In the genomic region with DNA sequence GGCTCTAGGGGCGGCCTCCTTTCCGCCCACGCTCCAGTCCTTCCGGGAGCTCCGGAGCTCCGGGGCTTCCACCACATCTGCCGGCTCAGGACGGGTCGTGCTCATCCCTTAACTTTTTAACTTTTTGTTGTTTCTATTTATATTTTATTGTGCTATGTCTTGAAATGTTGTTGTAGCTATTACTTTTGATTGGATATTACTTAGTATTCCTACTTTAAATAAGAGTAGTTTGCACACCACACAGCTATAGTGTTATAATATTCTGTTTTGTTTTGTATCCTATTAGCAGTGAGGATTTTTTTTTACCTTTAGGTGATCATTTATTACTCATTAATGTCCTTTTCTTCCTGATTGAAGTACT, we compare ENCODE assay signal across 8 cellular contexts.
A peak's percentile ranks its signal among the peaks of the same experiment; 100 is the strongest.
DNase-seq lines count a peak whose midpoint lies in the region; ATAC-seq and TF ChIP-seq lines count a peak whose summit lies in the region.
"Not testable (repeated sequence)": the region's sequence is repeated elsewhere in the genome, so short reads cannot be mapped to it uniquely, and the experiment has no call there.

No MANE protein-coding gene starts in this region.

- H2AFZ ChIP-seq in HCT116 (ENCODE audit: low read depth, low read length, poor library complexity, severe bottlenecking), result not testable (repeated sequence)
- peak overlapping the region; percentile 51 for H2AFZ ChIP-seq in hepatocyte

- POLR2A ChIA-PET in HCT116 (lab: Charles Lee), result interaction anchor here (0.6 kb wide), 1 partner anchor 1015 kb away, joined by 3 read pairs; no protein-coding TSS in a partner anchor

- BruUV-seq in HCT116 (replicated peaks; lab: Mats Ljungman, UMichigan), result not testable (repeated sequence)

- not testable (repeated sequence) for TF ChIP-seq CTCF in BE2C (IDR thresholded peaks at IDR 0.05; ENCODE audit: low read depth, low read length); HCT116 (IDR thresholded peaks at IDR 0.05 in 2 of 3, conservative IDR thresholded peaks at IDR 0.05 in 1 of 3; ENCODE audit: borderline replicate concordance in 1 of 3, insufficient read depth in 1 of 3, low read depth in 2 of 3, low read length in 2 of 3); hepatocyte (IDR thresholded peaks at IDR 0.05; ENCODE audit: poor library complexity); nephron (IDR thresholded peaks at IDR 0.05; ENCODE audit: unreplicated experiment in 3 of 3)
- TF ChIP-seq CTCF in Peyer's patch (IDR thresholded peaks at IDR 0.05) (peak in 1 of 6 experiments; percentile 3), dorsolateral prefrontal cortex (IDR thresholded peaks at IDR 0.05 in 54 of 56, conservative IDR thresholded peaks at IDR 0.05 in 2 of 56; ENCODE audit: low read depth in 1 of 56, partially characterized antibody in 56 of 56) (peak in 1 of 56 donors; percentile 5)

- intact Hi-C loops in HCT116 (cut with micrococcal nuclease); activated naive CD4-positive, alpha-beta T cell treated with anti-CD3 and anti-CD28 coated beads for 36 hours (cut with micrococcal nuclease); dorsolateral prefrontal cortex (cut with DNase I): not testable (repeated sequence)

- not testable (repeated sequence) for H3K36me3 Mint-ChIP-seq in activated naive CD4-positive, alpha-beta T cell treated with anti-CD3 and anti-CD28 coated beads for 36 hours (ENCODE audit: low read depth); nephron (ENCODE audit: low read depth); stimulated activated naive B cell treated with anti-CD40 and anti-IgM and Interleukin-4, amounts not matched to agents 10 μg/mL and 1 μg/mL and 100 μg/mL, for 72 hours

- not testable (repeated sequence) for H3K36me3 ChIP-seq in BE2C; HCT116 (ENCODE audit: control insufficient read depth in 1 of 2, insufficient read depth in 2 of 2, low read length in 2 of 2); Peyer's patch; hepatocyte (replicated peaks; ENCODE audit: insufficient read depth, low read depth)

- not testable (repeated sequence) for H3K9me3 Mint-ChIP-seq in activated naive CD4-positive, alpha-beta T cell treated with anti-CD3 and anti-CD28 coated beads for 36 hours; stimulated activated naive B cell treated with anti-CD40 and anti-IgM and Interleukin-4, amounts not matched to agents 10 μg/mL and 1 μg/mL and 100 μg/mL, for 72 hours
- peaks cover 26% of the 10 kb centered on the region for H3K9me3 Mint-ChIP-seq in nephron

- RAD21 ChIA-PET in HCT116 (lab: Charles Lee; ENCODE audit: low non-redundant PET in 1 of 2, low total read pairs in 2 of 2, uncharacterized antibody in 2 of 2, unreplicated experiment in 2 of 2), result not testable (repeated sequence)

- CTCF ChIA-PET in HCT116 (lab: Charles Lee); activated naive CD4-positive, alpha-beta T cell treated with anti-CD3 and anti-CD28 coated beads for 36 hours (lab: Charles Lee): not testable (repeated sequence)

- H4K20me1 ChIP-seq in HCT116 (ENCODE audit: insufficient read depth); hepatocyte (ENCODE audit: insufficient read depth, poor library complexity, severe bottlenecking): not testable (repeated sequence)

- H3K4me3 ChIP-seq in BE2C (ENCODE audit: low read depth, low read length) (peak overlapping the region; percentile 70), HCT116 (replicated peaks in 1 of 2; ENCODE audit: low read depth in 1 of 2, low read length in 2 of 2) (peak overlapping the region; percentile 50 to 59), Peyer's patch (peak overlapping the region; percentile 50 to 62 (median 54)), dorsolateral prefrontal cortex (peak overlapping the region; percentile 44 to 83 (median 63)), hepatocyte (peak overlapping the region; percentile 18)

- H3K27ac Mint-ChIP-seq in activated naive CD4-positive, alpha-beta T cell treated with anti-CD3 and anti-CD28 coated beads for 36 hours; nephron: not testable (repeated sequence)
- peak overlapping the region; percentile 82 for H3K27ac Mint-ChIP-seq in stimulated activated naive B cell treated with anti-CD40 and anti-IgM and Interleukin-4, amounts not matched to agents 10 μg/mL and 1 μg/mL and 100 μg/mL, for 72 hours

- not testable (repeated sequence) for DNase-seq in BE2C; HCT116 (ENCODE audit: low read depth, low spot score); Peyer's patch; activated naive CD4-positive, alpha-beta T cell treated with anti-CD3 and anti-CD28 coated beads for 36 hours; dorsolateral prefrontal cortex; hepatocyte (ENCODE audit: low spot score); stimulated activated naive B cell treated with anti-CD40 and anti-IgM and Interleukin-4, amounts not matched to agents 10 μg/mL and 1 μg/mL and 100 μg/mL, for 72 hours

- H3K9me2 ChIP-seq in HCT116 (ENCODE audit: insufficient read depth); hepatocyte (replicated peaks; ENCODE audit: insufficient read depth): not testable (repeated sequence)

- not testable (repeated sequence) for H3K27me3 ChIP-seq in BE2C; HCT116 (ENCODE audit: insufficient read depth, low read length)
- peaks cover 0 to 39% of the 10 kb centered on the region in 2 donors for H3K27me3 ChIP-seq in Peyer's patch
- peaks cover 0 to 67% (median 33%) of the 10 kb centered on the region in 45 donors for H3K27me3 ChIP-seq in dorsolateral prefrontal cortex
- peaks cover 50% of the 10 kb centered on the region for H3K27me3 ChIP-seq in hepatocyte

- peaks cover 33% of the 10 kb centered on the region for H3K4me1 Mint-ChIP-seq in activated naive CD4-positive, alpha-beta T cell treated with anti-CD3 and anti-CD28 coated beads for 36 hours (ENCODE audit: low read depth)
- H3K4me1 Mint-ChIP-seq in nephron, result peaks cover 20% of the 10 kb centered on the region
- H3K4me1 Mint-ChIP-seq in stimulated activated naive B cell treated with anti-CD40 and anti-IgM and Interleukin-4, amounts not matched to agents 10 μg/mL and 1 μg/mL and 100 μg/mL, for 72 hours, result peaks cover 24 to 41% of the 10 kb centered on the region in 2 donors

- not testable (repeated sequence) for TF ChIP-seq POLR2A in HCT116 (IDR thresholded peaks at IDR 0.05; ENCODE audit: borderline replicate concordance, extremely low read depth, insufficient read depth, insufficient read length); Peyer's patch (IDR thresholded peaks at IDR 0.05)

- H3K9me3 ChIP-seq in BE2C; HCT116 (ENCODE audit: control insufficient read depth in 1 of 2, insufficient read depth in 1 of 2, low read depth in 1 of 2, low read length in 2 of 2); Peyer's patch; hepatocyte (ENCODE audit: low read depth): not testable (repeated sequence)

- H3K27me3 Mint-ChIP-seq in activated naive CD4-positive, alpha-beta T cell treated with anti-CD3 and anti-CD28 coated beads for 36 hours (ENCODE audit: low read depth), result peaks cover 57% of the 10 kb centered on the region
- peaks cover 80% of the 10 kb centered on the region for H3K27me3 Mint-ChIP-seq in nephron (ENCODE audit: low read depth)
- peaks cover 37 to 50% of the 10 kb centered on the region in 2 donors for H3K27me3 Mint-ChIP-seq in stimulated activated naive B cell treated with anti-CD40 and anti-IgM and Interleukin-4, amounts not matched to agents 10 μg/mL and 1 μg/mL and 100 μg/mL, for 72 hours

- not testable (repeated sequence) for H3K4me1 ChIP-seq in BE2C; HCT116 (ENCODE audit: control insufficient read depth in 1 of 2, insufficient read depth in 2 of 2, low read length in 2 of 2)
- H3K4me1 ChIP-seq in Peyer's patch, result peaks cover 0 to 17% (median 4%) of the 10 kb centered on the region in 4 donors
- H3K4me1 ChIP-seq in hepatocyte (ENCODE audit: insufficient read depth), result peaks cover 15% of the 10 kb centered on the region

- ATAC-seq in HCT116; stimulated activated naive B cell treated with anti-CD40 and anti-IgM and Interleukin-4, amounts not matched to agents 10 μg/mL and 1 μg/mL and 100 μg/mL, for 72 hours (replicated peaks): not testable (repeated sequence)

- not testable (repeated sequence) for H3K79me2 ChIP-seq in HCT116 (ENCODE audit: insufficient read depth, low read length); hepatocyte

- TF ChIP-seq RAD21 in HCT116 (IDR thresholded peaks at IDR 0.05; ENCODE audit: low read depth), result not testable (repeated sequence)

- H3K4me2 ChIP-seq in HCT116 (ENCODE audit: low read length) (peak overlapping the region; percentile 53), hepatocyte (peak overlapping the region; percentile 66)

- peak overlapping the region; percentile 61 for H3K9ac ChIP-seq in HCT116 (ENCODE audit: low read length)

- WGBS in hepatocyte (ENCODE audit: low lambda C conversion rate, missing lambda C conversion rate), result 19% methylated on average over 9 of the region's 9 CpGs

- not testable (repeated sequence) for H3K27ac ChIP-seq in HCT116 (ENCODE audit: low read depth, low read length)
- H3K27ac ChIP-seq in Peyer's patch (peak overlapping the region; percentile 73 to 89 (median 82)), dorsolateral prefrontal cortex (peak overlapping the region in 53 of 59 donors; percentile 2 to 95 (median 81)), hepatocyte (peak overlapping the region; percentile 21)

- peak overlapping the region; percentile 67 for H3K4me3 Mint-ChIP-seq in activated naive CD4-positive, alpha-beta T cell treated with anti-CD3 and anti-CD28 coated beads for 36 hours
- H3K4me3 Mint-ChIP-seq in nephron, result peak overlapping the region; percentile 72 to 77 (median 75)
- H3K4me3 Mint-ChIP-seq in stimulated activated naive B cell treated with anti-CD40 and anti-IgM and Interleukin-4, amounts not matched to agents 10 μg/mL and 1 μg/mL and 100 μg/mL, for 72 hours, result peak overlapping the region; percentile 77 to 79

TF ChIP-seq in HCT116, 20 proteins besides CTCF, POLR2A, EP300 and RAD21:
- TF ChIP-seq POLR2AphosphoS5 (IDR thresholded peaks at IDR 0.05; ENCODE audit: low read depth, low read length) (peak; percentile 17; the same call in 1 of the 2 replicates), EGR1 (IDR thresholded peaks at IDR 0.05; ENCODE audit: low read depth) (peak; percentile 55; the same call in 1 of the 2 replicates)
TF ChIP-seq in HCT116: peak in this region for 2; not testable (repeated sequence) for 18.

Comparison
In these comparisons a context has a peak if more than half of its experiments do, and no peak if none do; other contexts are left out.
1. H3K4me3 ChIP-seq: peak in every context shown above with its lines; median percentile 70 in BE2C; 63 in dorsolateral prefrontal cortex; 54 in HCT116; 54 in Peyer's patch; 18 in hepatocyte.